Comparison of ENCODE assay signal across 3 cellular contexts in the genomic region with DNA sequence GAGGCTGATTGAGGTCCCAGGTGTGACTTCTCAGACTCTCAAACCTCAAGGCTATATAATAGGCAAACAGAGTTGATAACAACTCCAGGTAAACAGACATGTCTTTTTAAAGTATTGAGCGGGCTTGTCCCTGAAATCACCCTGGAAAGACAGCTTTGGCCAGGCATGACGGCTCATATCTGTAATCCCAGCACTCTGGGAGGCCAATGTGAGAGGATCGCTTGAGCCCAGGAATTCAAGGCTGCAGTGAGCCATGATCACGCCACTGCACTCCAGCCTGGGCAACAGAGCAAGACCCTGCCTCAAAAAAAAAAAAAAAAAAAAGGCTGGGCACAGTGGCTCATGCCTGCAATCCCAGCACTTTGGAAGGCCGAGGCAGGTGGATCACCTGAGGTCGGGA.
TF ChIP-seq lines count a peak whose summit lies in the region.

No MANE protein-coding gene starts in this region.

TF ChIP-seq in HEK293, 187 proteins besides CTCF, POLR2A, EP300 and RAD21:
- peak; percentile 69 for TF ChIP-seq ZNF121 (tag by site-specific recombination; IDR thresholded peaks at IDR 0.05)

TF ChIP-seq in WTC11, 78 proteins besides CTCF, POLR2A, EP300 and RAD21:
- 0 out of 2 replicates have a peak, but pooled peaks have one; percentile 13 for TF ChIP-seq ZNF121 (CRISPR knock-in tag; IDR thresholded peaks at IDR 0.05)

TF ChIP-seq in K562, 482 proteins besides CTCF, POLR2A, EP300 and RAD21:
- TF ChIP-seq ZNF121 (CRISPR knock-in tag; conservative IDR thresholded peaks at IDR 0.05): peak; percentile 70
